ENCODE assay signal across 8 cellular contexts in genomic region chr11:8338138-8338537, GRCh38.
A peak's percentile ranks its signal among the peaks of the same experiment; 100 is the strongest.
DNase-seq lines count a peak whose midpoint lies in the region; ATAC-seq and TF ChIP-seq lines count a peak whose summit lies in the region.

No MANE protein-coding gene starts in this region.

- CTCF ChIA-PET in HEK293T (lab: Yijun Ruan, JAX), result interaction anchor here (0.7 kb wide), 1 partner anchor 155 kb away, joined by 3 read pairs; no protein-coding TSS in a partner anchor

- H3K4me2 ChIP-seq in neural cell (ENCODE audit: low read length), result no peak overlapping the region

- H3K27me3 ChIP-seq in neural cell (ENCODE audit: insufficient read depth, low read depth, low read length), result no peaks in the 10 kb centered on the region

- no peak for ATAC-seq in GM19455 (IDR thresholded peaks at IDR 0.05; ENCODE audit: unreplicated experiment)
- no peak for ATAC-seq in GM21360 (IDR thresholded peaks at IDR 0.05; ENCODE audit: unreplicated experiment)

- H3K9me3 ChIP-seq in neural cell (ENCODE audit: low read length), result no peaks in the 10 kb centered on the region

- DNase-seq in NCI-H2029 (lab: John Stamatoyannopoulos, UW), result peak; percentile 11
- DNase-seq in NCI-H2029 treated with DMSO at 0.1 percent for 48 hours (lab: John Stamatoyannopoulos, UW), result no peak
- DNase-seq in HEK293T (ENCODE audit: extremely low spot score), result peak; percentile 79
- DNase-seq in SK-MEL-5 (ENCODE audit: low read depth, low spot score), result peak; percentile 60
- DNase-seq in epithelial cell of esophagus (ENCODE audit: low read depth), result peak; percentile 22

- no peaks in the 10 kb centered on the region for H3F3A ChIP-seq in neural cell (ENCODE audit: insufficient read depth, low read length, poor library complexity, severe bottlenecking)

- H3K79me2 ChIP-seq in neural cell (replicated peaks; ENCODE audit: insufficient read depth, low read length), result no peaks in the 10 kb centered on the region

- peak; percentile 56 for TF ChIP-seq CTCF in epithelial cell of esophagus (IDR thresholded peaks at IDR 0.05; ENCODE audit: insufficient read depth, low read depth, low read length, missing control alignments)
- TF ChIP-seq CTCF in neural cell (IDR thresholded peaks at IDR 0.05; ENCODE audit: poor library complexity, severe bottlenecking), result peak; percentile 44

- TF ChIP-seq RAD21 in neural cell (conservative IDR thresholded peaks at IDR 0.05), result no peak

- H3K9ac ChIP-seq in neural cell (ENCODE audit: low read length), result no peak overlapping the region

- H3K4me3 ChIP-seq in epithelial cell of esophagus (ENCODE audit: low read length) (no peak overlapping the region), neural cell (ENCODE audit: low read length) (no peak overlapping the region)

- in situ Hi-C loops in SK-MEL-5 (cut with HindIII; ENCODE audit: low pct_unique_long_range_greater_than_20kb, low sequenced_read_pairs), result no loop called here

- TF ChIP-seq EP300 in neural cell (conservative IDR thresholded peaks at IDR 0.05; ENCODE audit: poor library complexity, severe bottlenecking), result no peak

- no peak overlapping the region for H3K27ac ChIP-seq in neural cell (ENCODE audit: low read length)

- H4K20me1 ChIP-seq in neural cell (ENCODE audit: insufficient read depth), result no peaks in the 10 kb centered on the region

- POLR2A ChIA-PET in HEK293T (lab: Yijun Ruan, JAX), result no interaction called here

- H2AFZ ChIP-seq in neural cell (ENCODE audit: low read depth, low read length), result no peak overlapping the region

- H3K36me3 ChIP-seq in neural cell (ENCODE audit: insufficient read depth, low read length), result no peaks in the 10 kb centered on the region

- no peaks in the 10 kb centered on the region for H3K9me2 ChIP-seq in neural cell (ENCODE audit: insufficient read depth, low read length)

TF ChIP-seq in HEK293T, 16 proteins besides CTCF, POLR2A, EP300 and RAD21:
- TF ChIP-seq FOXK2 (IDR thresholded peaks at IDR 0.05), result no peak
- no peak for TF ChIP-seq LEF1 (IDR thresholded peaks at IDR 0.05; ENCODE audit: borderline replicate concordance)
- no peak for TF ChIP-seq NFRKB (IDR thresholded peaks at IDR 0.05)
- no peak for TF ChIP-seq FOXM1 (IDR thresholded peaks at IDR 0.05; ENCODE audit: borderline replicate concordance)
- TF ChIP-seq L3MBTL2 (conservative IDR thresholded peaks at IDR 0.05), result no peak
- TF ChIP-seq SP1 (IDR thresholded peaks at IDR 0.05), result no peak
- TF ChIP-seq ARNT (IDR thresholded peaks at IDR 0.05), result no peak
- no peak for TF ChIP-seq FOXA1 (IDR thresholded peaks at IDR 0.05)
- TF ChIP-seq TARDBP (IDR thresholded peaks at IDR 0.05), result no peak
- TF ChIP-seq ZNF384 (IDR thresholded peaks at IDR 0.05), result no peak
- no peak for TF ChIP-seq SUZ12 (IDR thresholded peaks at IDR 0.05)
- TF ChIP-seq HDGF (IDR thresholded peaks at IDR 0.05; ENCODE audit: borderline replicate concordance), result no peak
- no peak for TF ChIP-seq PKNOX1 (IDR thresholded peaks at IDR 0.05)
- TF ChIP-seq CTBP1 (IDR thresholded peaks at IDR 0.05; ENCODE audit: borderline replicate concordance), result no peak

TF ChIP-seq in neural cell, 6 proteins besides CTCF, POLR2A, EP300 and RAD21:
- no peak for TF ChIP-seq EZH2 (IDR thresholded peaks at IDR 0.05; ENCODE audit: borderline replicate concordance, insufficient read depth, low read length, poor library complexity, severe bottlenecking)
- TF ChIP-seq REST (IDR thresholded peaks at IDR 0.05; ENCODE audit: borderline replicate concordance), result no peak
- TF ChIP-seq POLR2AphosphoS5 (IDR thresholded peaks at IDR 0.05), result no peak
- no peak for TF ChIP-seq SMC3 (conservative IDR thresholded peaks at IDR 0.05; ENCODE audit: poor library complexity)
- TF ChIP-seq TAF1 (IDR thresholded peaks at IDR 0.05; ENCODE audit: low read depth), result no peak
